In the genomic region with DNA sequence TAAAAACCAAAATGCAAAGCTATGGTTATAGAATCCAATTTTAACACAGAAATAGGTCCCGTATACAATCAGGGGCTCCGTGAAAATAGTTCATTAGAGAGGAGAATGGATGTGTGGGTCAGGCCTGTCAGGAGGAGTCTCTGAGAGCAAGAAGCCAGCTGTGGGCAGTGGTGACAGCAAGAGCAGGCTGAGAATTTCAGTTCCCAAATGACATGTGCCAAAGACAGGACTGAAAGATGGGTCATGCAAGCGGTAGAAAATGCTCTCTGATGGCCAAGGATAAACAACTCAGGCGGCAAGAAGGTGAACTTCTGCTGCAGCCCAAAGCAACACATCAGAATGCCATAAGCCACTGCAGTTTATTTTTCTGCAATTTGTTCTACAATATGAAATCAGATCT, we compare ENCODE assay signal across 21 cellular contexts.
DNase-seq lines count a peak whose midpoint lies in the region; ATAC-seq, FAIRE-seq and TF ChIP-seq lines count a peak whose summit lies in the region.
"Had no signal": no experiment of that assay in that cellular context is flagged by ENCODE, and none has a peak within 500 bp of the region (broad histone marks: within the 10 kb centered on the region; RNA-seq: fewer than 3 reads in every experiment).

No MANE protein-coding gene starts in this region.

- H3K4me2 ChIP-seq in MM.1S (ENCODE audit: low read depth, low read length): peak overlapping the region; percentile 38; the same call in 1 of the 2 replicates

- no peaks in the 10 kb centered on the region for H3K79me2 ChIP-seq in MM.1S (ENCODE audit: low read length)

- no peaks in the 10 kb centered on the region for H3K27me3 ChIP-seq in MM.1S (replicated peaks; ENCODE audit: insufficient read depth, low read length)
- H3K27me3 ChIP-seq: colonic mucosa, sigmoid colon, uterus had no signal

- DNase-seq in GM18507 (ENCODE audit: extremely low spot score, insufficient read length, low read depth): no peak
- DNase-seq in MM.1S: peak; percentile 63
- DNase-seq in retina: no peak
- no peak for DNase-seq in LoVo (ENCODE audit: low spot score)
- DNase-seq in caudate nucleus (lab: John Stamatoyannopoulos, UW): no peak
- DNase-seq in activated CD4-positive, CD25-positive, alpha-beta regulatory T cell treated with anti-CD3 and anti-CD28 coated beads, Interleukin-2, amount 50 U/mL, for 72 hours: no peak
- DNase-seq: activated CD4-positive, alpha-beta T cell treated with anti-CD3 and anti-CD28 coated beads for 48 hours; activated naive CD4-positive, alpha-beta T cell; CD8-positive, alpha-beta memory T cell; colonic mucosa; foreskin melanocyte; NCI-H146; NCI-H345; SHP77; sigmoid colon; stimulated activated CD4-positive, alpha-beta T cell treated with anti-CD3 and anti-CD28 coated beads, Interleukin-2, amount 100 ng/mL, for 24 hours; T-helper 9 cell; uterus had no signal

- H3K27ac ChIP-seq in MM.1S (ENCODE audit: low read length) (peak overlapping the region; percentile 46; the same call in 1 of the 2 replicates), caudate nucleus (ENCODE audit: low read depth, low read length) (no peak overlapping the region)
- H3K27ac ChIP-seq: colonic mucosa, sigmoid colon, uterus had no signal

- H3K4me1 ChIP-seq in MM.1S (ENCODE audit: low read length): 0 out of 2 replicates have a peak, but pooled peaks cover 3% of the 10 kb centered on the region
- H3K4me1 ChIP-seq: colonic mucosa, sigmoid colon, uterus had no signal

- H4K20me1 ChIP-seq in MM.1S (ENCODE audit: insufficient read depth, low read length): no peaks in the 10 kb centered on the region

- peak overlapping the region; percentile 34; the same call in 1 of the 2 replicates for H2AFZ ChIP-seq in MM.1S (ENCODE audit: low read length)

- FAIRE-seq in GM18507 (lab: Jason Lieb, UNC): peak; percentile 75

- no peaks in the 10 kb centered on the region for H3K36me3 ChIP-seq in MM.1S (replicated peaks; ENCODE audit: insufficient read depth, low read length)
- H3K36me3 ChIP-seq: colonic mucosa, sigmoid colon, uterus had no signal

- peaks cover 12% of the 10 kb centered on the region for H3F3A ChIP-seq in MM.1S (ENCODE audit: insufficient read depth, low read length)

- H3K9ac ChIP-seq in MM.1S (ENCODE audit: low read length): peak overlapping the region; percentile 17; the same call in 1 of the 2 replicates

- no peak for TF ChIP-seq CTCF in MM.1S (IDR thresholded peaks at IDR 0.05; ENCODE audit: low read length)

- ATAC-seq in GM21360 (IDR thresholded peaks at IDR 0.05; ENCODE audit: unreplicated experiment) (peak; percentile 95), HG02759 (IDR thresholded peaks at IDR 0.05; ENCODE audit: unreplicated experiment) (peak; percentile 54)
- ATAC-seq: HCT116 had no signal

- peak overlapping the region; percentile 33 for H3K4me3 ChIP-seq in MM.1S (ENCODE audit: low read length)
- H3K4me3 ChIP-seq: colonic mucosa, sigmoid colon, uterus had no signal

- H3K9me3 ChIP-seq in MM.1S (replicated peaks; ENCODE audit: insufficient read depth, low read length): no peaks in the 10 kb centered on the region
- H3K9me3 ChIP-seq: colonic mucosa, sigmoid colon, uterus had no signal

- H3K9me2 ChIP-seq in MM.1S (replicated peaks; ENCODE audit: insufficient read depth, low read length): no peaks in the 10 kb centered on the region
